ENCODE assay signal across 26 cellular contexts in genomic region chr7:157538321-157538720, GRCh38.
"Had no signal": no experiment of that assay in that cellular context is flagged by ENCODE, and none has a peak within 500 bp of the region (broad histone marks: within the 10 kb centered on the region; RNA-seq: fewer than 3 reads in every experiment).

No MANE protein-coding gene starts in this region.

- H3K27ac ChIP-seq: SJCRH30 had no signal

- H3K27ac Mint-ChIP-seq: activated naive CD4-positive, alpha-beta T cell treated with anti-CD3 and anti-CD28 coated beads, Interleukin-2, amount 10 ng/mL, durations not matched to agents 7 days and 5 days; activated naive CD8-positive, alpha-beta T cell treated with anti-CD3 and anti-CD28 coated beads for 36 hours; activated T-helper 17 cell treated with anti-CD3 and anti-CD28 coated beads, Interleukin-2, amount 50 U/mL, for 72 hours; T-helper 1 cell treated with Interleukin-12 subunit alpha and Interleukin-12 subunit beta and Interleukin-4 antibody, amounts not matched to agents 30 μg/mL and 1 μg/mL, for 36 hours had no signal

- H3K4me1 Mint-ChIP-seq: activated naive CD4-positive, alpha-beta T cell treated with anti-CD3 and anti-CD28 coated beads, Interleukin-2, amount 10 ng/mL, durations not matched to agents 7 days and 5 days; activated naive CD8-positive, alpha-beta T cell treated with anti-CD3 and anti-CD28 coated beads for 36 hours; activated T-helper 17 cell treated with anti-CD3 and anti-CD28 coated beads, Interleukin-2, amount 50 U/mL, for 72 hours had no signal

- H3K9me3 Mint-ChIP-seq: activated naive CD4-positive, alpha-beta T cell treated with anti-CD3 and anti-CD28 coated beads, Interleukin-2, amount 10 ng/mL, durations not matched to agents 7 days and 5 days had no signal

- H3K36me3 ChIP-seq: SJCRH30 had no signal

- ATAC-seq: activated T-helper 17 cell treated with anti-CD3 and anti-CD28 coated beads, Interleukin-2, amount 50 U/mL, for 72 hours; Panc1; Right ventricle myocardium inferior had no signal

- H3K27me3 Mint-ChIP-seq: activated naive CD8-positive, alpha-beta T cell treated with anti-CD3 and anti-CD28 coated beads for 36 hours; activated T-helper 17 cell treated with anti-CD3 and anti-CD28 coated beads, Interleukin-2, amount 50 U/mL, for 72 hours had no signal

- DNase-seq: activated CD4-positive, alpha-beta T cell treated with anti-CD3 and anti-CD28 coated beads for 48 hours; activated CD4-positive, alpha-beta T cell treated with anti-CD3 and anti-CD28 coated beads, Interleukin-2, amount 50 U/mL, for 48 hours; activated CD4-positive, CD25-positive, alpha-beta regulatory T cell treated with anti-CD3 and anti-CD28 coated beads, Interleukin-2, amount 50 U/mL, for 72 hours; activated gamma-delta T cell treated with Interleukin-2 at 50 U/mL for 16 hours; activated naive CD4-positive, alpha-beta T cell treated with anti-CD3 and anti-CD28 coated beads, Interleukin-2, amount 10 ng/mL, durations not matched to agents 7 days and 5 days; activated naive CD8-positive, alpha-beta T cell treated with anti-CD3 and anti-CD28 coated beads for 36 hours; activated T-cell treated with anti-CD3 and anti-CD28 coated beads for 4 hours; activated T-cell treated with anti-CD3 and anti-CD28 coated beads, Interleukin-2, amount 50 U/mL, for 48 hours; Karpas-422; MM.1S; NCI-H1105; NCI-H1436; NCI-H1694 treated with DMSO at 0.1 percent for 48 hours; NCI-H2029 treated with DMSO at 0.1 percent for 48 hours; NCI-H510A treated with DMSO at 0.1 percent for 48 hours; NCI-H69; NK-92 treated with Interleukin-12 subunit alpha and Interleukin-12 subunit beta, amount 100 ng/mL, for 24 hours; OCI-M1; RPMI8226; SJCRH30; SK-N-SH had no signal

- H3K36me3 Mint-ChIP-seq: activated naive CD4-positive, alpha-beta T cell treated with anti-CD3 and anti-CD28 coated beads, Interleukin-2, amount 10 ng/mL, durations not matched to agents 7 days and 5 days; activated naive CD8-positive, alpha-beta T cell treated with anti-CD3 and anti-CD28 coated beads for 36 hours had no signal

- H3K27me3 ChIP-seq: SJCRH30 had no signal

- H3K9me3 ChIP-seq: SJCRH30, SK-N-SH had no signal

- H3K4me3 ChIP-seq: K562, SJCRH30 had no signal

- H3K4me3 Mint-ChIP-seq: activated naive CD4-positive, alpha-beta T cell treated with anti-CD3 and anti-CD28 coated beads, Interleukin-2, amount 10 ng/mL, durations not matched to agents 7 days and 5 days; activated naive CD8-positive, alpha-beta T cell treated with anti-CD3 and anti-CD28 coated beads for 36 hours; activated T-helper 17 cell treated with anti-CD3 and anti-CD28 coated beads, Interleukin-2, amount 50 U/mL, for 72 hours; T-helper 1 cell treated with Interleukin-12 subunit alpha and Interleukin-12 subunit beta and Interleukin-4 antibody, amounts not matched to agents 30 μg/mL and 1 μg/mL, for 36 hours had no signal

- H3K4me1 ChIP-seq: SJCRH30 had no signal
